ENCODE assay signal across 11 cellular contexts in the genomic region with DNA sequence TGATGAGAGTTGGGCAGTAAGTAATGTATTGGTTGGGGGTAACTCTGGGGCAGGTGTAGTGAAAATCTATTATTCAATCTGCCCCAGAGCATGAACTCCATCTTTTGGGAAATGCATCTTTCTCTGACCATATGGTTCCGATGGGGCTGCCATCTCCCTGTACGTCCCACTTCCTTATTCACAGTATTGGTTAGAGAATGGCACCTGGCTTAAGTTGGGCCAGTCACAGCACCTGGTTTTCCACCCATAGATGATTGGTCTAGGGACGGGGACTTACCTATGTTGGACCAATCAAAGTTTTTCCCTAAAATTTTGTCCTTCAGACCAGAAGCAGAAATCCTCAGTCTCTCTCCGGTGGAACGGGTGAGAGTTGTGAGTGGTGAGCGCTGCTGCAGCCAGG. TPM values are rescaled to one million over a fixed set of nuclear protein-coding genes. Genes with fewer than 3 reads are reported as not detected.
A peak's percentile ranks its signal among the peaks of the same experiment; 100 is the strongest.
DNase-seq lines count a peak whose midpoint lies in the region; ATAC-seq and TF ChIP-seq lines count a peak whose summit lies in the region.
"Had no signal": no experiment of that assay in that cellular context is flagged by ENCODE, and none has a peak within 500 bp of the region (broad histone marks: within the 10 kb centered on the region; RNA-seq: fewer than 3 reads in every experiment).

No MANE protein-coding gene starts in this region.

- peaks cover 15% of the 10 kb centered on the region for H3K4me1 ChIP-seq in mammary epithelial cell (ENCODE audit: insufficient read depth, low read length)

- H4K20me1 ChIP-seq in mammary epithelial cell (ENCODE audit: insufficient read depth, low read length) = no peaks in the 10 kb centered on the region
- H4K20me1 ChIP-seq in SU-DHL-6 (ENCODE audit: low read depth, low read length) = peaks cover 20% of the 10 kb centered on the region

- H3K27ac Mint-ChIP-seq in MCF 10A (ENCODE audit: low read depth, unreplicated experiment) = no peak overlapping the region
- no peak overlapping the region for H3K27ac Mint-ChIP-seq in glutamatergic neuron (ENCODE audit: unreplicated experiment)

- no peaks in the 10 kb centered on the region for H3K27me3 Mint-ChIP-seq in MCF 10A (ENCODE audit: insufficient read depth, unreplicated experiment)
- H3K27me3 Mint-ChIP-seq in glutamatergic neuron (ENCODE audit: unreplicated experiment) = peaks cover 13% of the 10 kb centered on the region

- POLR2A ChIA-PET in MCF 10A (lab: Yijun Ruan, JAX) = interaction anchor here (1.0 to 6.5 kb wide), 9 partner anchors 9 to 502 kb away, joined by 3 to 122 read pairs (median 21); a partner anchor contains a TSS

- no peak for TF ChIP-seq CTCF in MCF 10A (IDR thresholded peaks at IDR 0.05; ENCODE audit: unreplicated experiment)
- no peak for TF ChIP-seq CTCF in mammary epithelial cell (conservative IDR thresholded peaks at IDR 0.05 in 1 of 2, IDR thresholded peaks at IDR 0.05 in 1 of 2; ENCODE audit: extremely low read depth in 1 of 2, insufficient read depth in 1 of 2, low read depth in 1 of 2, low read length in 2 of 2)
- no peak for TF ChIP-seq CTCF in SU-DHL-6 (IDR thresholded peaks at IDR 0.05; ENCODE audit: insufficient read depth, low read length, poor library complexity, severe bottlenecking)
- TF ChIP-seq CTCF in glutamatergic neuron (IDR thresholded peaks at IDR 0.05; ENCODE audit: partially characterized antibody, unreplicated experiment) = no peak

- H3K4me3 ChIP-seq in mammary epithelial cell (replicated peaks in 1 of 3; ENCODE audit: insufficient read depth in 1 of 3, low read depth in 2 of 3, low read length in 3 of 3) (no peak overlapping the region), SU-DHL-6 (ENCODE audit: insufficient read depth, low read length, poor library complexity, severe bottlenecking) (no peak overlapping the region)

- H3K9me3 ChIP-seq in mammary epithelial cell (replicated peaks; ENCODE audit: insufficient read depth, low read length) (no peaks in the 10 kb centered on the region), SU-DHL-6 (ENCODE audit: insufficient read depth, low read length) (no peaks in the 10 kb centered on the region)

- H2AFZ ChIP-seq in mammary epithelial cell (ENCODE audit: low read depth, low read length) (no peak overlapping the region), SU-DHL-6 (ENCODE audit: low read depth, low read length, severe bottlenecking) (no peak overlapping the region)

- no peaks in the 10 kb centered on the region for H3K27me3 ChIP-seq in mammary epithelial cell (ENCODE audit: insufficient read depth, low read length)
- no peaks in the 10 kb centered on the region for H3K27me3 ChIP-seq in SU-DHL-6 (ENCODE audit: low read length)

- H3K4me1 Mint-ChIP-seq in MCF 10A (ENCODE audit: insufficient read depth, unreplicated experiment) (peaks cover 13% of the 10 kb centered on the region), glutamatergic neuron (ENCODE audit: low read depth, unreplicated experiment) (peaks cover 15% of the 10 kb centered on the region)

- CTCF ChIA-PET in MCF 10A (lab: Yijun Ruan, JAX) = interaction anchor here (0.6 to 1.0 kb wide), 3 partner anchors 77 to 323 kb away, joined by 3 to 5 read pairs (median 3); no protein-coding TSS in a partner anchor
- CTCF ChIA-PET in mammary epithelial cell (lab: Charles Lee; ENCODE audit: low non-redundant PET) = no interaction called here

- H3K4me3 Mint-ChIP-seq in MCF 10A (ENCODE audit: unreplicated experiment) (peak overlapping the region; percentile 95), glutamatergic neuron (ENCODE audit: unreplicated experiment) (peak overlapping the region; percentile 67)

- DNase-seq in MCF 10A (ENCODE audit: unreplicated experiment) (no peak), mammary epithelial cell (no peak), glutamatergic neuron (no peak), AG08395 (ENCODE audit: low spot score) (no peak), NCI-H446 (lab: John Stamatoyannopoulos, UW) (no peak), NCI-H774 (lab: John Stamatoyannopoulos, UW) (no peak)
- DNase-seq: left cardiac atrium had no signal

- H3F3A ChIP-seq in SU-DHL-6 (ENCODE audit: insufficient read depth) = no peaks in the 10 kb centered on the region

- H3K9ac ChIP-seq in mammary epithelial cell (ENCODE audit: insufficient read depth, low read length) (no peak overlapping the region), SU-DHL-6 (ENCODE audit: low read length) (no peak overlapping the region)

- no peaks in the 10 kb centered on the region for H3K36me3 Mint-ChIP-seq in MCF 10A (ENCODE audit: insufficient read depth, unreplicated experiment)
- no peaks in the 10 kb centered on the region for H3K36me3 Mint-ChIP-seq in glutamatergic neuron (ENCODE audit: unreplicated experiment)

- in situ Hi-C loops in mammary epithelial cell (cut with MboI; ENCODE audit: low sequenced_read_pairs in 2 of 2) = no loop called here

- ATAC-seq in GM21528 (IDR thresholded peaks at IDR 0.05; ENCODE audit: low FRiP score, unreplicated experiment) = no peak
- ATAC-seq: activated CD4-positive, CD25-positive, alpha-beta regulatory T cell treated with anti-CD3 and anti-CD28 coated beads, Interleukin-2, amount 50 U/mL, for 24 hours; esophagus mucosa; left cardiac atrium had no signal

- H3K79me2 ChIP-seq in mammary epithelial cell (ENCODE audit: insufficient read depth, low read length) = peaks cover 37% of the 10 kb centered on the region
- peaks cover 31% of the 10 kb centered on the region for H3K79me2 ChIP-seq in SU-DHL-6 (ENCODE audit: insufficient read depth, low read length)

- H3K36me3 ChIP-seq in mammary epithelial cell (ENCODE audit: insufficient read depth, low read length) = no peaks in the 10 kb centered on the region
- H3K36me3 ChIP-seq in SU-DHL-6 (ENCODE audit: low read length) = no peaks in the 10 kb centered on the region

- H3K9me2 ChIP-seq in SU-DHL-6 (replicated peaks; ENCODE audit: insufficient read depth, low read length) = no peaks in the 10 kb centered on the region

- WGBS in mammary epithelial cell (ENCODE audit: low coverage, missing lambda C conversion rate) = 88% methylated on average over 6 of the region's 6 CpGs

- H3K9me3 Mint-ChIP-seq in MCF 10A (ENCODE audit: unreplicated experiment) (no peaks in the 10 kb centered on the region), glutamatergic neuron (ENCODE audit: unreplicated experiment) (peaks cover 9% of the 10 kb centered on the region)

- dilution Hi-C loops in mammary epithelial cell (cut with HindIII; ENCODE audit: low sequenced_read_pairs) = no loop called here

- BruUV-seq in MCF 10A (replicated peaks; lab: Mats Ljungman, UMichigan) (no TSS peak), mammary epithelial cell (replicated peaks; lab: Mats Ljungman, UMichigan) (no TSS peak)

- H3K4me2 ChIP-seq in mammary epithelial cell (ENCODE audit: insufficient read depth, low read depth, low read length) (no peak overlapping the region), SU-DHL-6 (ENCODE audit: low read depth, low read length, poor library complexity, severe bottlenecking) (peak overlapping the region; percentile 73)

- intact Hi-C loops in MCF 10A (cut with micrococcal nuclease) = loop anchor here (5.0 to 10.0 kb wide), 2 partner anchors 44 to 73 kb away; no protein-coding TSS in a partner anchor
- intact Hi-C loops in mammary epithelial cell (cut with micrococcal nuclease) = loop anchor here (5.0 kb wide), 1 partner anchor 44 kb away; no protein-coding TSS in a partner anchor

- no peak overlapping the region for H3K27ac ChIP-seq in mammary epithelial cell (ENCODE audit: insufficient read depth, low read depth, low read length)
- H3K27ac ChIP-seq in SU-DHL-6 (ENCODE audit: low read depth, low read length) = no peak overlapping the region

RNA-seq across cellular contexts. Expression of a gene that starts 2.2 kb away (rescaled TPM):
- total RNA-seq in MCF 10A (2022) = 113 and 120 TPM in 2 replicates
- 100 to 1,000 TPM in 1 of 2 donors, 10 to 100 TPM in 1; 50.7 to 145 TPM for total RNA-seq in mammary epithelial cell
- polyA plus RNA-seq in mammary epithelial cell = 112 TPM
- polyA minus RNA-seq in mammary epithelial cell = 77.2 TPM
- 234 TPM for total RNA-seq in glutamatergic neuron (ENCODE audit: unreplicated experiment)
